In the genomic region with DNA sequence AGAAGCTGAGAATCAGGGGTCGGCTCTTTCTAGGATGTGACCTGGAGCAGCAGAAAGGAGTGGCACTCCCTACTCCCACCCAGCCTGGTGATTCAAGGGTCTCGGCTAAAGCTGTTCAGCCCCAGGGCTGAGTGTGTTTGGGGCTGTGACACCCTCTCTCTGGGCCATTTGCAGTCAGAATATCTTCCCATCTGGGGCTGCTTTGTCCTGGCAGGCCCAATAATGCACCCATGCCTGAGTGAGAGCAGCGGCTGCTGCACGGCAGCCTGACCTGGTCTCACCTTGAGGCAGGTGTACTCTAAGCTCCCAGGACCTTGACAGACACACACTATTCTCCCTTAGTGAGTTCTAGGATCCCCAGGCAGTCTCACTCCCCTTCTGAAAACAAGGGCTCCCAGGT, we compare ENCODE assay signal across 22 cellular contexts. TPM values are rescaled to one million over a fixed set of nuclear protein-coding genes. Genes with fewer than 3 reads are reported as not detected.
DNase-seq lines count a peak whose midpoint lies in the region; ATAC-seq lines count a peak whose summit lies in the region.
"Had no signal": no experiment of that assay in that cellular context is flagged by ENCODE, and none has a peak within 500 bp of the region (broad histone marks: within the 10 kb centered on the region; RNA-seq: fewer than 3 reads in every experiment).

No MANE protein-coding gene starts in this region.

- no peaks in the 10 kb centered on the region for H3K36me3 Mint-ChIP-seq in activated CD8-positive, alpha-beta memory T cell treated with anti-CD3 and anti-CD28 coated beads, Interleukin-2, amount 10 ng/mL, durations not matched to agents 7 days and 5 days
- H3K36me3 Mint-ChIP-seq in stimulated activated effector memory CD8-positive, alpha-beta T cell treated with anti-CD3 and anti-CD28 coated beads, Interleukin-12 subunit alpha, Interleukin-12 subunit beta, amount 100 ng/mL, for 72 hours: no peaks in the 10 kb centered on the region
- H3K36me3 Mint-ChIP-seq: CD8-positive, alpha-beta T cell had no signal

- CTCF ChIA-PET in activated CD8-positive, alpha-beta memory T cell treated with anti-CD3 and anti-CD28 coated beads, Interleukin-2, amount 10 ng/mL, durations not matched to agents 7 days and 5 days (lab: Charles Lee): no interaction called here

- H3K27me3 Mint-ChIP-seq in activated CD8-positive, alpha-beta memory T cell treated with anti-CD3 and anti-CD28 coated beads, Interleukin-2, amount 10 ng/mL, durations not matched to agents 7 days and 5 days: peaks cover 4% of the 10 kb centered on the region

- no peak for ATAC-seq in activated CD8-positive, alpha-beta memory T cell treated with anti-CD3 and anti-CD28 coated beads, Interleukin-2, amount 10 ng/mL, durations not matched to agents 7 days and 5 days
- no peak for ATAC-seq in sciatic nerve
- no peak for ATAC-seq in stimulated activated effector memory CD8-positive, alpha-beta T cell treated with anti-CD3 and anti-CD28 coated beads, Interleukin-12 subunit alpha, Interleukin-12 subunit beta, amount 100 ng/mL, for 72 hours
- ATAC-seq: CD8-positive, alpha-beta T cell; GM12878 had no signal

- H4K91ac ChIP-seq in mesenchymal stem cell (ENCODE audit: low read length): no peak overlapping the region

- no peaks in the 10 kb centered on the region for H3K4me1 Mint-ChIP-seq in activated CD8-positive, alpha-beta memory T cell treated with anti-CD3 and anti-CD28 coated beads, Interleukin-2, amount 10 ng/mL, durations not matched to agents 7 days and 5 days
- H3K4me1 Mint-ChIP-seq in stimulated activated effector memory CD8-positive, alpha-beta T cell treated with anti-CD3 and anti-CD28 coated beads, Interleukin-12 subunit alpha, Interleukin-12 subunit beta, amount 100 ng/mL, for 72 hours: no peaks in the 10 kb centered on the region

- H2AFZ ChIP-seq in mesenchymal stem cell (ENCODE audit: low read depth, low read length): no peak overlapping the region

- no peak overlapping the region for H4K8ac ChIP-seq in mesenchymal stem cell (ENCODE audit: low read length)

- H3K79me1 ChIP-seq in mesenchymal stem cell (replicated peaks; ENCODE audit: low read length, poor library complexity, severe bottlenecking): no peaks in the 10 kb centered on the region

- no peak overlapping the region for H3K27ac ChIP-seq in mesenchymal stem cell (ENCODE audit: low read length, poor library complexity, severe bottlenecking)
- H3K27ac ChIP-seq: Peyer's patch, SJSA1 had no signal

- no peak overlapping the region for H2BK5ac ChIP-seq in mesenchymal stem cell (ENCODE audit: low read depth, low read length, poor library complexity, severe bottlenecking)

- H3K36me3 ChIP-seq in mesenchymal stem cell (ENCODE audit: control insufficient read depth in 1 of 2, insufficient read depth in 2 of 2, low read depth in 1 of 2, low read length in 2 of 2): no peaks in the 10 kb centered on the region
- H3K36me3 ChIP-seq: Peyer's patch, SJSA1 had no signal

- no peak overlapping the region for H3K4me2 ChIP-seq in mesenchymal stem cell (ENCODE audit: low read length, poor library complexity, severe bottlenecking)

- no peak overlapping the region for H3K27ac Mint-ChIP-seq in activated CD8-positive, alpha-beta memory T cell treated with anti-CD3 and anti-CD28 coated beads, Interleukin-2, amount 10 ng/mL, durations not matched to agents 7 days and 5 days
- H3K27ac Mint-ChIP-seq in stimulated activated effector memory CD8-positive, alpha-beta T cell treated with anti-CD3 and anti-CD28 coated beads, Interleukin-12 subunit alpha, Interleukin-12 subunit beta, amount 100 ng/mL, for 72 hours: no peak overlapping the region
- H3K27ac Mint-ChIP-seq: CD8-positive, alpha-beta T cell had no signal

- peak; percentile 5 for DNase-seq in activated CD8-positive, alpha-beta memory T cell treated with anti-CD3 and anti-CD28 coated beads for 24 hours
- no peak for DNase-seq in activated CD8-positive, alpha-beta memory T cell treated with anti-CD3 and anti-CD28 coated beads, Interleukin-2, amount 10 ng/mL, durations not matched to agents 7 days and 5 days
- peak; percentile 37 for DNase-seq in islet precursor cell
- DNase-seq in sciatic nerve (ENCODE audit: low spot score): peak; percentile 7
- DNase-seq in SHP77 treated with DMSO at 0.1 percent for 48 hours (lab: John Stamatoyannopoulos, UW): no peak
- DNase-seq in stimulated activated effector memory CD8-positive, alpha-beta T cell treated with anti-CD3 and anti-CD28 coated beads, Interleukin-12 subunit alpha, Interleukin-12 subunit beta, amount 100 ng/mL, for 72 hours (ENCODE audit: low spot score in 2 of 2): no peak
- DNase-seq in mesenchymal stem cell: no peak
- DNase-seq: 8988T; CD8-positive, alpha-beta T cell; DND-41; HCEC 1CT; KG1; NCI-H1092; NCI-H146; NCI-H2029; NCI-H345; NCI-H524; NCI-H774; NK-92 treated with Interleukin-12 subunit alpha and Interleukin-12 subunit beta, amount 100 ng/mL, for 24 hours had no signal

- H3K4me1 ChIP-seq in mesenchymal stem cell (ENCODE audit: control insufficient read depth, insufficient read depth, low read depth, low read length): no peaks in the 10 kb centered on the region
- H3K4me1 ChIP-seq: Peyer's patch, SJSA1 had no signal

- H3K4me3 ChIP-seq in mesenchymal stem cell (ENCODE audit: insufficient read depth in 1 of 2, low read depth in 1 of 2, low read length in 2 of 2): no peak overlapping the region
- H3K4me3 ChIP-seq: GM12878, Peyer's patch, SJSA1 had no signal

- no peak overlapping the region for H2BK15ac ChIP-seq in mesenchymal stem cell (ENCODE audit: low read depth, poor library complexity, severe bottlenecking)

- H3K9me3 Mint-ChIP-seq in activated CD8-positive, alpha-beta memory T cell treated with anti-CD3 and anti-CD28 coated beads, Interleukin-2, amount 10 ng/mL, durations not matched to agents 7 days and 5 days (ENCODE audit: low read depth): no peaks in the 10 kb centered on the region
- no peaks in the 10 kb centered on the region for H3K9me3 Mint-ChIP-seq in stimulated activated effector memory CD8-positive, alpha-beta T cell treated with anti-CD3 and anti-CD28 coated beads, Interleukin-12 subunit alpha, Interleukin-12 subunit beta, amount 100 ng/mL, for 72 hours
- H3K9me3 Mint-ChIP-seq: CD8-positive, alpha-beta T cell had no signal

- H3K23ac ChIP-seq in mesenchymal stem cell (ENCODE audit: low read length in 2 of 2): no peak overlapping the region

- no peak overlapping the region for H3K9ac ChIP-seq in mesenchymal stem cell (ENCODE audit: low read length)

- H2BK12ac ChIP-seq in mesenchymal stem cell (ENCODE audit: low read length in 2 of 2): no peak overlapping the region

- no peak overlapping the region for H2BK120ac ChIP-seq in mesenchymal stem cell (ENCODE audit: low read depth, low read length)

- H3K14ac ChIP-seq in mesenchymal stem cell (ENCODE audit: low read length in 2 of 2): no peak overlapping the region

- H3K9me3 ChIP-seq in mesenchymal stem cell (ENCODE audit: control insufficient read depth, low read length): peaks cover 3% of the 10 kb centered on the region
- H3K9me3 ChIP-seq: Peyer's patch had no signal

- H3K27me3 ChIP-seq in mesenchymal stem cell (ENCODE audit: control insufficient read depth in 1 of 2, insufficient read depth in 1 of 2, low read length in 2 of 2): no peaks in the 10 kb centered on the region
- H3K27me3 ChIP-seq: Peyer's patch, SJSA1 had no signal

- no peak overlapping the region for H3K4ac ChIP-seq in mesenchymal stem cell (ENCODE audit: low read depth in 1 of 2, low read length in 2 of 2)

- no peak overlapping the region for H3K18ac ChIP-seq in mesenchymal stem cell (ENCODE audit: low read depth in 1 of 2, low read length in 2 of 2)

- no peak overlapping the region for H3K4me3 Mint-ChIP-seq in activated CD8-positive, alpha-beta memory T cell treated with anti-CD3 and anti-CD28 coated beads, Interleukin-2, amount 10 ng/mL, durations not matched to agents 7 days and 5 days
- no peak overlapping the region for H3K4me3 Mint-ChIP-seq in stimulated activated effector memory CD8-positive, alpha-beta T cell treated with anti-CD3 and anti-CD28 coated beads, Interleukin-12 subunit alpha, Interleukin-12 subunit beta, amount 100 ng/mL, for 72 hours
- H3K4me3 Mint-ChIP-seq: CD8-positive, alpha-beta T cell had no signal

- WGBS in mesenchymal stem cell: 79% methylated on average over 4 of the region's 4 CpGs

- intact Hi-C loops in sciatic nerve (cut with DNase I): no loop called here

- H2AK5ac ChIP-seq in mesenchymal stem cell (ENCODE audit: low read length, severe bottlenecking): no peak overlapping the region

RNA-seq across cellular contexts. Expression of gene AJAP1, which starts 52.4 kb away (rescaled TPM):
- not detected for total RNA-seq in activated CD8-positive, alpha-beta memory T cell treated with anti-CD3 and anti-CD28 coated beads, Interleukin-2, amount 10 ng/mL, durations not matched to agents 7 days and 5 days
- 1.4 TPM for total RNA-seq in sciatic nerve
- polyA plus RNA-seq in mesenchymal stem cell (2013, experiment 1 of 2): not detected
- polyA plus RNA-seq in mesenchymal stem cell (2013, experiment 2 of 2): not detected
- total RNA-seq: GM12878, SJSA1 had no signal
- polyA plus RNA-seq: GM12878 had no signal

Comparison
In these comparisons a context has a peak if more than half of its experiments do, and no peak if none do; other contexts are left out.
1. DNase-seq: peak in activated CD8-positive, alpha-beta memory T cell treated with anti-CD3 and anti-CD28 coated beads for 24 hours (single experiment), islet precursor cell (single experiment) and sciatic nerve (single experiment); none in activated CD8-positive, alpha-beta memory T cell treated with anti-CD3 and anti-CD28 coated beads, Interleukin-2, amount 10 ng/mL, durations not matched to agents 7 days and 5 days (single experiment), SHP77 treated with DMSO at 0.1 percent for 48 hours (single experiment), stimulated activated effector memory CD8-positive, alpha-beta T cell treated with anti-CD3 and anti-CD28 coated beads, Interleukin-12 subunit alpha, Interleukin-12 subunit beta, amount 100 ng/mL, for 72 hours (0 of 2) and mesenchymal stem cell (single experiment).